In the genomic region with DNA sequence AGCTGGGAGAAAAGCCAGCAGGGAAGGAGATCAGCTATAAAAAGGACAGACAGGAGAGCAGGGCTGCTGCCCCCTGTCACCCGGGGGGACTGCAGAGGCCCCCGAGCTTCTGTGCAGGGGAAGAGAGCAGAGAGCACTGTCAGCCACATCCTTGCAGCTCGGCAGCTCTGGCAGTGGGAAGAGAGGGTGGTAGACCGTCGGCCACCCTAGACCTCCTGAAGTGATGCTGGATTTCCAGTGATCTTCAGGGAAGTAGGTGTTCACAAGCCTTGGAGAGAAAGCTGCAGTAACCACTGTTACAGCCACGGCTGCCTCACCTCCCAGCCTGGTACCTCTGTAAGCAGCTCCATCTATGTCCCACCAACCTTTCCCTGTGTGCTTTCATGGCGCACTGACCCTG, we compare ENCODE assay signal across 25 cellular contexts.
"Had no signal": no experiment of that assay in that cellular context is flagged by ENCODE, and none has a peak within 500 bp of the region (broad histone marks: within the 10 kb centered on the region; RNA-seq: fewer than 3 reads in every experiment).

No MANE protein-coding gene starts in this region.

- H3K27me3 Mint-ChIP-seq: activated CD4-positive, alpha-beta memory T cell treated with anti-CD3 and anti-CD28 coated beads for 36 hours; activated naive CD8-positive, alpha-beta T cell treated with anti-CD3 and anti-CD28 coated beads, Interleukin-2, amount 50 U/mL, for 24 hours had no signal

- FAIRE-seq: astrocyte, RCC 7860 had no signal

- H3K9me3 ChIP-seq: MG63 had no signal

- H3K36me3 ChIP-seq: cardiac muscle cell, MG63 had no signal

- ATAC-seq: activated naive CD4-positive, alpha-beta T cell treated with anti-CD3 and anti-CD28 coated beads, Interleukin-2, amount 50 U/mL, for 72 hours; activated naive CD8-positive, alpha-beta T cell treated with anti-CD3 and anti-CD28 coated beads, Interleukin-2, amount 50 U/mL, for 24 hours had no signal

- H3K27me3 ChIP-seq: cardiac muscle cell, MG63 had no signal

- H3K9me3 Mint-ChIP-seq: activated CD4-positive, alpha-beta memory T cell treated with anti-CD3 and anti-CD28 coated beads for 36 hours; activated CD4-positive, alpha-beta T cell treated with anti-CD3 and anti-CD28 coated beads, Interleukin-2, amount 10 ng/mL, durations not matched to agents 7 days and 5 days; activated naive CD4-positive, alpha-beta T cell treated with anti-CD3 and anti-CD28 coated beads, Interleukin-2, amount 50 U/mL, for 72 hours; activated naive CD8-positive, alpha-beta T cell treated with anti-CD3 and anti-CD28 coated beads, Interleukin-2, amount 50 U/mL, for 24 hours; activated T-cell treated with anti-CD3 and anti-CD28 coated beads, Interleukin-2, amount 50 U/mL, for 4 hours had no signal

- H3K4me1 Mint-ChIP-seq: activated CD4-positive, alpha-beta T cell treated with anti-CD3 and anti-CD28 coated beads, Interleukin-2, amount 10 ng/mL, durations not matched to agents 7 days and 5 days; activated naive CD8-positive, alpha-beta T cell treated with anti-CD3 and anti-CD28 coated beads, Interleukin-2, amount 50 U/mL, for 24 hours; brain had no signal

- DNase-seq: activated CD4-positive, alpha-beta memory T cell treated with anti-CD3 and anti-CD28 coated beads for 36 hours; activated CD4-positive, alpha-beta T cell treated with anti-CD3 and anti-CD28 coated beads, Interleukin-2, amount 10 ng/mL, durations not matched to agents 7 days and 5 days; activated CD4-positive, CD25-positive, alpha-beta regulatory T cell; activated CD8-positive, alpha-beta memory T cell treated with anti-CD3 and anti-CD28 coated beads for 24 hours; activated effector memory CD4-positive, alpha-beta T cell treated with anti-CD3 and anti-CD28 coated beads, Interleukin-2, amount 50 U/mL, for 16 hours; activated naive CD4-positive, alpha-beta T cell treated with Interleukin-2 at 50 U/mL for 16 hours; activated naive CD8-positive, alpha-beta T cell treated with anti-CD3 and anti-CD28 coated beads, Interleukin-2, amount 50 U/mL, for 24 hours; activated T-cell treated with anti-CD3 and anti-CD28 coated beads, Interleukin-2, amount 50 U/mL, for 4 hours; amniotic stem cell; MG63; MV-4-11; NCI-H1092 treated with DMSO at 0.1 percent for 48 hours; NCI-H1417 treated with DMSO at 0.1 percent for 48 hours; NCI-H1694; NCI-H2029; NCI-H510A treated with DMSO at 0.1 percent for 48 hours; NCI-H69; T-helper 1 cell had no signal

- H3K27ac Mint-ChIP-seq: activated CD4-positive, alpha-beta memory T cell treated with anti-CD3 and anti-CD28 coated beads for 36 hours; activated CD4-positive, alpha-beta T cell treated with anti-CD3 and anti-CD28 coated beads, Interleukin-2, amount 10 ng/mL, durations not matched to agents 7 days and 5 days; activated naive CD8-positive, alpha-beta T cell treated with anti-CD3 and anti-CD28 coated beads, Interleukin-2, amount 50 U/mL, for 24 hours; brain had no signal

- H3K4me3 Mint-ChIP-seq: activated CD4-positive, alpha-beta memory T cell treated with anti-CD3 and anti-CD28 coated beads for 36 hours; activated CD4-positive, alpha-beta T cell treated with anti-CD3 and anti-CD28 coated beads, Interleukin-2, amount 10 ng/mL, durations not matched to agents 7 days and 5 days; activated naive CD8-positive, alpha-beta T cell treated with anti-CD3 and anti-CD28 coated beads, Interleukin-2, amount 50 U/mL, for 24 hours; activated T-cell treated with anti-CD3 and anti-CD28 coated beads, Interleukin-2, amount 50 U/mL, for 4 hours; brain had no signal

- H3K27ac ChIP-seq: cardiac muscle cell, SK-N-MC, VCaP had no signal

- H3K4me3 ChIP-seq: cardiac muscle cell, MG63, SK-N-MC had no signal
